Comparison of ENCODE assay signal across 18 cellular contexts in genomic region chr5:154236-154635, GRCh38. TPM values are rescaled to one million over a fixed set of nuclear protein-coding genes. Genes with fewer than 3 reads are reported as not detected.
"Had no signal": no experiment of that assay in that cellular context is flagged by ENCODE, and none has a peak within 500 bp of the region (broad histone marks: within the 10 kb centered on the region; RNA-seq: fewer than 3 reads in every experiment).

No MANE protein-coding gene starts in this region.

- H3K27ac Mint-ChIP-seq: activated CD4-positive, alpha-beta T cell treated with anti-CD3 and anti-CD28 coated beads, Interleukin-2, amount 10 ng/mL, durations not matched to agents 24 days and 14 days; activated naive CD4-positive, alpha-beta T cell treated with anti-CD3 and anti-CD28 coated beads, Interleukin-2, amount 10 ng/mL, durations not matched to agents 7 days and 5 days; activated T-helper 17 cell treated with anti-CD3 and anti-CD28 coated beads, Interleukin-2, amount 50 U/mL, for 72 hours; effector memory CD8-positive, alpha-beta T cell; memory B cell; nephron; T-helper 2 cell treated with Interferon-gamma antibody and Interleukin-4, amounts not matched to agents 5 μg/mL and 100 μg/mL, for 36 hours had no signal

- H3K27me3 ChIP-seq: suprapubic skin, upper lobe of right lung had no signal

- H3K9me3 ChIP-seq: suprapubic skin, upper lobe of right lung had no signal

- H3K27me3 Mint-ChIP-seq: activated CD4-positive, alpha-beta T cell treated with anti-CD3 and anti-CD28 coated beads, Interleukin-2, amount 10 ng/mL, durations not matched to agents 24 days and 14 days; activated naive CD4-positive, alpha-beta T cell treated with anti-CD3 and anti-CD28 coated beads, Interleukin-2, amount 10 ng/mL, durations not matched to agents 7 days and 5 days had no signal

- H3K4me1 ChIP-seq: suprapubic skin, upper lobe of right lung had no signal

- H3K36me3 Mint-ChIP-seq: activated naive CD4-positive, alpha-beta T cell treated with anti-CD3 and anti-CD28 coated beads, Interleukin-2, amount 10 ng/mL, durations not matched to agents 7 days and 5 days had no signal

- H3K4me3 Mint-ChIP-seq: activated CD4-positive, alpha-beta T cell treated with anti-CD3 and anti-CD28 coated beads, Interleukin-2, amount 10 ng/mL, durations not matched to agents 24 days and 14 days; activated naive CD4-positive, alpha-beta T cell treated with anti-CD3 and anti-CD28 coated beads, Interleukin-2, amount 10 ng/mL, durations not matched to agents 7 days and 5 days; activated T-helper 17 cell treated with anti-CD3 and anti-CD28 coated beads, Interleukin-2, amount 50 U/mL, for 72 hours; effector memory CD8-positive, alpha-beta T cell; memory B cell; nephron; T-helper 2 cell treated with Interferon-gamma antibody and Interleukin-4, amounts not matched to agents 5 μg/mL and 100 μg/mL, for 36 hours had no signal

- ATAC-seq: activated T-helper 17 cell treated with anti-CD3 and anti-CD28 coated beads, Interleukin-2, amount 50 U/mL, for 72 hours; effector memory CD8-positive, alpha-beta T cell; left lobe of liver; stimulated activated naive CD8-positive, alpha-beta T cell treated with anti-CD3 and anti-CD28 coated beads, Interleukin-15, Interleukin-2, amounts not matched to agents 100 U/mL and 50 U/mL, for 24 hours; upper lobe of right lung had no signal

- H3K4me1 Mint-ChIP-seq: activated CD4-positive, alpha-beta T cell treated with anti-CD3 and anti-CD28 coated beads, Interleukin-2, amount 10 ng/mL, durations not matched to agents 24 days and 14 days; activated naive CD4-positive, alpha-beta T cell treated with anti-CD3 and anti-CD28 coated beads, Interleukin-2, amount 10 ng/mL, durations not matched to agents 7 days and 5 days; activated T-helper 17 cell treated with anti-CD3 and anti-CD28 coated beads, Interleukin-2, amount 50 U/mL, for 72 hours had no signal

- H3K27ac ChIP-seq: coronary artery, suprapubic skin, upper lobe of right lung had no signal

- DNase-seq: activated CD4-positive, alpha-beta T cell treated with anti-CD3 and anti-CD28 coated beads, Interleukin-2, amount 10 ng/mL, durations not matched to agents 24 days and 14 days; activated CD8-positive, alpha-beta memory T cell treated with anti-CD3 and anti-CD28 coated beads for 24 hours; activated naive CD4-positive, alpha-beta T cell treated with anti-CD3 and anti-CD28 coated beads, Interleukin-2, amount 10 ng/mL, durations not matched to agents 7 days and 5 days; effector memory CD8-positive, alpha-beta T cell; stimulated activated CD4-positive, alpha-beta T cell treated with anti-CD3 and anti-CD28 coated beads, Interleukin-4, amount 100 ng/mL, for 1 hour; stimulated activated CD8-positive, alpha-beta memory T cell treated with anti-CD3 and anti-CD28 coated beads, Interleukin-4, amount 100 ng/mL, for 48 hours; stimulated activated naive CD8-positive, alpha-beta T cell treated with anti-CD3 and anti-CD28 coated beads, Interleukin-15, Interleukin-2, amounts not matched to agents 100 U/mL and 50 U/mL, for 24 hours; upper lobe of right lung had no signal

- H3K4me3 ChIP-seq: coronary artery, suprapubic skin, upper lobe of right lung had no signal

- H3K9me3 Mint-ChIP-seq: activated CD4-positive, alpha-beta T cell treated with anti-CD3 and anti-CD28 coated beads, Interleukin-2, amount 10 ng/mL, durations not matched to agents 24 days and 14 days; activated naive CD4-positive, alpha-beta T cell treated with anti-CD3 and anti-CD28 coated beads, Interleukin-2, amount 10 ng/mL, durations not matched to agents 7 days and 5 days; activated T-helper 17 cell treated with anti-CD3 and anti-CD28 coated beads, Interleukin-2, amount 50 U/mL, for 72 hours; effector memory CD8-positive, alpha-beta T cell; memory B cell; nephron; T-helper 2 cell treated with Interferon-gamma antibody and Interleukin-4, amounts not matched to agents 5 μg/mL and 100 μg/mL, for 36 hours had no signal

- H3K36me3 ChIP-seq: suprapubic skin, upper lobe of right lung had no signal

RNA-seq across cellular contexts. Expression of gene LRRC14B, which starts 37.1 kb away (rescaled TPM):
- total RNA-seq: activated CD4-positive, alpha-beta T cell treated with anti-CD3 and anti-CD28 coated beads, Interleukin-2, amount 10 ng/mL, durations not matched to agents 24 days and 14 days; activated T-helper 17 cell treated with anti-CD3 and anti-CD28 coated beads, Interleukin-2, amount 50 U/mL, for 72 hours; glomerular endothelial cell; left lobe of liver; osteocyte; renal cortical epithelial cell; suprapubic skin; upper lobe of right lung had no signal
